Comparison of ENCODE assay signal across 7 cellular contexts in genomic region chr5:693271-694041, GRCh38. TPM values are rescaled to one million over a fixed set of nuclear protein-coding genes. Genes with fewer than 3 reads are reported as not detected.
DNase-seq lines count a peak whose midpoint lies in the region; ATAC-seq, FAIRE-seq and TF ChIP-seq lines count a peak whose summit lies in the region.
"Not testable (repeated sequence)": the region's sequence is repeated elsewhere in the genome, so short reads cannot be mapped to it uniquely, and the experiment has no call there.

TSS of gene TPPP (minus strand) at chr5:693352. CDS start at chr5:678060, 15,292 bp downstream.

- not testable (repeated sequence) for H3K27ac ChIP-seq in keratinocyte (ENCODE audit: control insufficient read depth, insufficient read depth, low read length)
- peak within 1 kb of the TSS; percentile 44 for H3K27ac ChIP-seq in skeletal muscle tissue (ENCODE audit: low read depth, low read length)

- peak; percentile 52 for DNase-seq in NCI-H446 treated with DMSO at 0.1 percent for 48 hours (lab: John Stamatoyannopoulos, UW)
- DNase-seq in activated CD4-positive, alpha-beta T cell treated with anti-CD3 and anti-CD28 coated beads, Interleukin-2, amount 50 U/mL, for 1 hour, result peak; percentile 87
- peak; percentile 70 for DNase-seq in cerebellar cortex (ENCODE audit: low spot score)
- DNase-seq in keratinocyte (ENCODE audit: low read depth, low spot score), result not testable (repeated sequence)

- peak within 1 kb of the TSS; percentile 58 for H2AFZ ChIP-seq in keratinocyte (ENCODE audit: control insufficient read depth, low read length)

- H3K36me3 ChIP-seq in keratinocyte (ENCODE audit: control insufficient read depth in 2 of 2, extremely low read depth in 1 of 2, insufficient read depth in 2 of 2, low read length in 2 of 2); skeletal muscle tissue (ENCODE audit: control insufficient read depth in 3 of 3, insufficient read depth in 3 of 3, low read length in 3 of 3): not testable (repeated sequence)

- not testable (repeated sequence) for H3K27me3 ChIP-seq in keratinocyte (ENCODE audit: control insufficient read depth, extremely low read depth, insufficient read depth, low read length); skeletal muscle tissue (ENCODE audit: control insufficient read depth in 3 of 3, insufficient read depth in 3 of 3, low read length in 3 of 3)

- TF ChIP-seq CTCF in keratinocyte (optimal IDR thresholded peaks at IDR 0.05 in 1 of 3, IDR thresholded peaks at IDR 0.05 in 1 of 3, conservative IDR thresholded peaks at IDR 0.05 in 1 of 3; ENCODE audit: extremely low read depth in 1 of 3, insufficient read depth in 2 of 3, low read length in 3 of 3), result not testable (repeated sequence)

- peak within 1 kb of the TSS; percentile 22 for H3K9ac ChIP-seq in keratinocyte (ENCODE audit: control insufficient read depth, extremely low read depth, insufficient read depth, low read length)
- peak within 1 kb of the TSS; percentile 68 to 85 (median 80) for H3K9ac ChIP-seq in skeletal muscle tissue (ENCODE audit: low read depth in 1 of 3, low read length in 3 of 3)

- H3K4me3 ChIP-seq in keratinocyte (ENCODE audit: control insufficient read depth in 2 of 3, extremely low read depth in 1 of 3, insufficient read depth in 2 of 3, low read depth in 1 of 3, low read length in 3 of 3) (peak within 1 kb of the TSS; percentile 34 to 62 (median 50)), skeletal muscle tissue (ENCODE audit: low read length in 3 of 3) (peak within 1 kb of the TSS; percentile 30 to 77 (median 76))

- ATAC-seq in GM18873 (IDR thresholded peaks at IDR 0.05; ENCODE audit: low FRiP score, unreplicated experiment) (peak; percentile 60), HG03103 (IDR thresholded peaks at IDR 0.05; ENCODE audit: low read depth, unreplicated experiment) (peak; percentile 72)

- dilution Hi-C loops in keratinocyte (cut with MboI; ENCODE audit: extremely low pct_ligation_motif_present, low sequenced_read_pairs), result not testable (repeated sequence)

- peak within 1 kb of the TSS; percentile 64 for H3K4me2 ChIP-seq in keratinocyte (ENCODE audit: control insufficient read depth, extremely low read depth, insufficient read depth, low read depth, low read length)

- not testable (repeated sequence) for FAIRE-seq in keratinocyte (lab: Jason Lieb, UNC)

- H3K9me1 ChIP-seq in keratinocyte (ENCODE audit: control insufficient read depth, extremely low read depth, insufficient read depth, low read length), result not testable (repeated sequence)

- not testable (repeated sequence) for H3K4me1 ChIP-seq in keratinocyte (ENCODE audit: control insufficient read depth, extremely low read depth, insufficient read depth, low read length); skeletal muscle tissue (ENCODE audit: control insufficient read depth in 3 of 3, insufficient read depth in 3 of 3, low read length in 3 of 3)

- H3K9me3 ChIP-seq in keratinocyte (ENCODE audit: control insufficient read depth, low read depth, low read length); skeletal muscle tissue (ENCODE audit: control insufficient read depth in 3 of 3, low read length in 3 of 3): not testable (repeated sequence)

- H4K20me1 ChIP-seq in keratinocyte (ENCODE audit: control insufficient read depth, extremely low read depth, insufficient read depth, low read length), result not testable (repeated sequence)

- not testable (repeated sequence) for H3K79me2 ChIP-seq in keratinocyte (ENCODE audit: control insufficient read depth, insufficient read depth, low read length)

RNA-seq across cellular contexts. Expression of gene TPPP, which starts in this region (rescaled TPM):
- polyA plus RNA-seq in keratinocyte, result 0.88 to 2.5 TPM (median 1.1 TPM) in 3 replicates
- polyA plus RNA-seq in keratinocyte (2011; ENCODE audit: low read depth), result 1.4 TPM
- polyA plus RNA-seq in keratinocyte (2011; cell fraction: cytosol; rRNA removed), result 1.5 and 2.7 TPM in 2 replicates
- polyA plus RNA-seq in keratinocyte (2011; cell fraction: nucleus; rRNA removed), result 3.6 and 4.5 TPM in 2 replicates
- polyA plus RNA-seq in keratinocyte (2012; ENCODE audit: low replicate concordance), result 1.6 and 2.7 TPM in 2 replicates
- polyA minus RNA-seq in keratinocyte, result 1.9 to 4.3 TPM (median 2.6 TPM) in 3 replicates
- 5.9 TPM for polyA minus RNA-seq in keratinocyte (2011; cell fraction: cytosol; rRNA and poly(A)+ RNA removed)
- polyA minus RNA-seq in keratinocyte (2011; cell fraction: nucleus; rRNA and poly(A)+ RNA removed), result 4.0 and 4.1 TPM in 2 replicates
- total RNA-seq in skeletal muscle tissue, result 3.7 TPM
